ENCODE assay signal across 22 cellular contexts in the genomic region with DNA sequence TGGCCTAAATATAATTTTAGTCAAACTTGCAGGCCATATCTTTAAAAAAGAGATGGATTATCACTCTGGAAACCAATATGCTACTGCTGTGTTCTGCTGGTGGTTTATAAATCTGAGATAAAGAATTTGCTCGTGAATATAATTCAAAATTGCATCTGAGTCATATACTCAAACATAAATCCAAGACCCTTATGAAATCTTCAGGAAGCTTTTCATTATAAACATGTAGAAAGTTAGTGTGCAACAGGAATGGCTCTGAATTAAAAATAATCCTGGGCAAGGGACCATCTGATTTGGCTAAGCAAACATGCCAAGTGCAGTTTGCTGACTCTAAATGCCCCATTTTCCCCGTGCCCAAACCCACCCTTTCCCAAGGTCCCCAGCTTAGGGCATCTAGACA.
"Had no signal": no experiment of that assay in that cellular context is flagged by ENCODE, and none has a peak within 500 bp of the region (broad histone marks: within the 10 kb centered on the region; RNA-seq: fewer than 3 reads in every experiment).

No MANE protein-coding gene starts in this region.

- DNase-seq: islet precursor cell; left ventricle myocardium inferior; mesendoderm; naive B cell; ovary; retina; right cardiac atrium; stimulated activated CD4-positive, alpha-beta T cell treated with anti-CD3 and anti-CD28 coated beads, Interleukin-12 subunit alpha, Interleukin-12 subunit beta, amount 100 ng/mL, for 4 hours; stimulated activated CD4-positive, alpha-beta T cell treated with anti-CD3 and anti-CD28 coated beads, Interleukin-15, amount 100 ng/mL, for 24 hours; stimulated activated CD4-positive, alpha-beta T cell treated with anti-CD3 and anti-CD28 coated beads, Interleukin-2, amount 100 ng/mL, for 24 hours; stimulated activated CD4-positive, alpha-beta T cell treated with anti-CD3 and anti-CD28 coated beads, Interleukin-4, amount 100 ng/mL, for 1 hour; stimulated activated naive B cell treated with anti-CD40 and anti-IgM and Interleukin-4, amounts not matched to agents 10 μg/mL and 1 μg/mL and 100 μg/mL, for 72 hours; stimulated activated naive CD8-positive, alpha-beta T cell treated with anti-CD3 and anti-CD28 coated beads, Interleukin-15, Interleukin-2, amounts not matched to agents 100 U/mL and 50 U/mL, for 24 hours; stomach; testis; thyroid gland; transverse colon; upper lobe of right lung had no signal

- H3K4me3 ChIP-seq: left ventricle myocardium inferior, lung, ovary, skin epidermis, stomach, testis, thyroid gland, transverse colon, upper lobe of right lung had no signal

- H3K9me3 ChIP-seq: left ventricle myocardium inferior, ovary, stomach, testis, thyroid gland, transverse colon, upper lobe of right lung had no signal

- H3K36me3 ChIP-seq: left ventricle myocardium inferior, ovary, stomach, thyroid gland, transverse colon, upper lobe of right lung had no signal

- H3K27ac ChIP-seq: left ventricle myocardium inferior, ovary, skin epidermis, stomach, testis, thyroid gland, transverse colon, upper lobe of right lung had no signal

- ATAC-seq: natural killer cell treated with Interleukin-12 subunit alpha and Interleukin-12 subunit beta and Interleukin-15 and Interleukin-18, amount 100 ng/mL, for 72 hours; right cardiac atrium; sciatic nerve; stimulated activated naive B cell treated with anti-CD40 and anti-IgM and Interleukin-4, amounts not matched to agents 10 μg/mL and 1 μg/mL and 100 μg/mL, for 72 hours; stimulated activated naive CD8-positive, alpha-beta T cell treated with anti-CD3 and anti-CD28 coated beads, Interleukin-15, Interleukin-2, amounts not matched to agents 100 U/mL and 50 U/mL, for 24 hours had no signal

- H3K27me3 ChIP-seq: ovary, stomach, testis, thyroid gland, transverse colon, upper lobe of right lung had no signal
